Comparison of ENCODE assay signal across 8 cellular contexts in the genomic region with DNA sequence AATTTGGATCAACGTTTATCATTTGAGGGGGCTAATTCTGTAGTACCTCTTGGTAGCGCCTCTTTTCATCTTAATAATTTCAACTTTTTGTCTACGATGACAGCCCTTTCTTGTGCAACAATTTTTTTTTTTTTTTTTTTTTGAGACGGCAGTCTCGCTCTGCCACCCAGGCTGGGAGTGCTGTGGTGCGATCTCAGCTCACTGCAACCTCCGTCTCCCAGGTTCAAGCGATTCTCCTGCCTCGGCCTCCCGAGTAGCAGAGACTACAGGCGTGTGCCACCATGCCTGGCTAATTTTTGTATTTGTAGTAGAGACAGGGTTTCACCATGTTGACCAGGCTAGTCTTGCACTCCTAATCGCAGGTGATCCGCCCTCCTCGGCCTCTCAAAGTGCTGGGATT. TPM values are rescaled to one million over a fixed set of nuclear protein-coding genes. Genes with fewer than 3 reads are reported as not detected.
DNase-seq lines count a peak whose midpoint lies in the region; ATAC-seq and TF ChIP-seq lines count a peak whose summit lies in the region.
"Not testable (repeated sequence)": the region's sequence is repeated elsewhere in the genome, so short reads cannot be mapped to it uniquely, and the experiment has no call there.

No MANE protein-coding gene starts in this region.

- peaks cover 22 to 78% (median 60%) of the 10 kb centered on the region in 4 donors for H3K4me1 Mint-ChIP-seq in CD4-positive, CD25-positive, alpha-beta regulatory T cell
- H3K4me1 Mint-ChIP-seq in activated T-helper 2 cell treated with anti-CD3 and anti-CD28 coated beads, Interferon-gamma antibody, Interleukin-2, Interleukin-4, amounts not matched to agents 10 μg/mL and 5 μg/mL and 100 μg/mL, durations not matched to agents 14 hours and 24 hours and 36 hours (ENCODE audit: low read depth) = peaks cover 36% of the 10 kb centered on the region

- POLR2A ChIA-PET in RWPE1 (lab: Yijun Ruan, JAX; ENCODE audit: low non-redundant PET) = not testable (repeated sequence)

- peaks cover 21% of the 10 kb centered on the region for H3K27me3 Mint-ChIP-seq in CD4-positive, CD25-positive, alpha-beta regulatory T cell
- not testable (repeated sequence) for H3K27me3 Mint-ChIP-seq in activated T-helper 2 cell treated with anti-CD3 and anti-CD28 coated beads, Interferon-gamma antibody, Interleukin-2, Interleukin-4, amounts not matched to agents 10 μg/mL and 5 μg/mL and 100 μg/mL, durations not matched to agents 14 hours and 24 hours and 36 hours (ENCODE audit: low read depth)

- not testable (repeated sequence) for H3K27me3 ChIP-seq in CD4-positive, CD25-positive, alpha-beta regulatory T cell (ENCODE audit: control insufficient read depth, insufficient read depth, low read length); ectodermal cell (ENCODE audit: control insufficient read depth, insufficient read depth, low read length, poor library complexity, severe bottlenecking); iPS-18a (ENCODE audit: control insufficient read depth, insufficient read depth, low read length); neural cell (ENCODE audit: insufficient read depth, low read depth, low read length); stomach

- not testable (repeated sequence) for ATAC-seq in CD4-positive, CD25-positive, alpha-beta regulatory T cell (ENCODE audit: low read depth in 2 of 2)

- peak in 1 of 3 donors; percentile 41 for DNase-seq in CD4-positive, CD25-positive, alpha-beta regulatory T cell
- DNase-seq in HK-2 (ENCODE audit: unreplicated experiment) = peak; percentile 9
- not testable (repeated sequence) for DNase-seq in RWPE1 (ENCODE audit: low spot score); activated T-helper 2 cell treated with anti-CD3 and anti-CD28 coated beads, Interferon-gamma antibody, Interleukin-2, Interleukin-4, amounts not matched to agents 10 μg/mL and 5 μg/mL and 100 μg/mL, durations not matched to agents 14 hours and 24 hours and 36 hours (ENCODE audit: low spot score); stomach

- 34% methylated on average over 14 of the region's 14 CpGs for WGBS in ectodermal cell, 2 experiments
- 14 to 17% (median 17%) methylated on average over 14 of the region's 14 CpGs for WGBS in stomach, 5 donors

- not testable (repeated sequence) for H3K9me3 Mint-ChIP-seq in CD4-positive, CD25-positive, alpha-beta regulatory T cell; activated T-helper 2 cell treated with anti-CD3 and anti-CD28 coated beads, Interferon-gamma antibody, Interleukin-2, Interleukin-4, amounts not matched to agents 10 μg/mL and 5 μg/mL and 100 μg/mL, durations not matched to agents 14 hours and 24 hours and 36 hours

- not testable (repeated sequence) for H3K9me2 ChIP-seq in neural cell (ENCODE audit: insufficient read depth, low read length)

- H4K20me1 ChIP-seq in neural cell (ENCODE audit: insufficient read depth) = not testable (repeated sequence)

- TF ChIP-seq RAD21 in neural cell (conservative IDR thresholded peaks at IDR 0.05) = not testable (repeated sequence)

- not testable (repeated sequence) for TF ChIP-seq EP300 in neural cell (conservative IDR thresholded peaks at IDR 0.05; ENCODE audit: poor library complexity, severe bottlenecking); stomach (IDR thresholded peaks at IDR 0.05)

- H3K4me3 ChIP-seq in CD4-positive, CD25-positive, alpha-beta regulatory T cell (ENCODE audit: low read depth, low read length) = peak overlapping the region; percentile 96
- H3K4me3 ChIP-seq in ectodermal cell (ENCODE audit: insufficient read depth, low read depth, low read length) = peak overlapping the region; percentile 91
- peak overlapping the region; percentile 96 for H3K4me3 ChIP-seq in iPS-18a (ENCODE audit: low read length)
- peak overlapping the region; percentile 72 for H3K4me3 ChIP-seq in neural cell (ENCODE audit: low read length)
- peak overlapping the region; percentile 70 to 90 (median 73) for H3K4me3 ChIP-seq in stomach

- H3F3A ChIP-seq in neural cell (ENCODE audit: insufficient read depth, low read length, poor library complexity, severe bottlenecking) = not testable (repeated sequence)

- H3K27ac Mint-ChIP-seq in CD4-positive, CD25-positive, alpha-beta regulatory T cell = peak overlapping the region; percentile 99 to 100 (median 99)
- peak overlapping the region; percentile 99 for H3K27ac Mint-ChIP-seq in activated T-helper 2 cell treated with anti-CD3 and anti-CD28 coated beads, Interferon-gamma antibody, Interleukin-2, Interleukin-4, amounts not matched to agents 10 μg/mL and 5 μg/mL and 100 μg/mL, durations not matched to agents 14 hours and 24 hours and 36 hours

- peak overlapping the region; percentile 60 for H2AFZ ChIP-seq in neural cell (ENCODE audit: low read depth, low read length)

- H3K4me3 Mint-ChIP-seq in CD4-positive, CD25-positive, alpha-beta regulatory T cell = peak overlapping the region; percentile 96 to 99 (median 96)
- peak overlapping the region; percentile 93 for H3K4me3 Mint-ChIP-seq in activated T-helper 2 cell treated with anti-CD3 and anti-CD28 coated beads, Interferon-gamma antibody, Interleukin-2, Interleukin-4, amounts not matched to agents 10 μg/mL and 5 μg/mL and 100 μg/mL, durations not matched to agents 14 hours and 24 hours and 36 hours (ENCODE audit: low read depth)

- intact Hi-C loops in activated T-helper 2 cell treated with anti-CD3 and anti-CD28 coated beads, Interferon-gamma antibody, Interleukin-2, Interleukin-4, amounts not matched to agents 10 μg/mL and 5 μg/mL and 100 μg/mL, durations not matched to agents 14 hours and 24 hours and 36 hours (cut with micrococcal nuclease) = loop anchor here (2.0 to 10.0 kb wide), 6 partner anchors 61 to 914 kb away; partner anchors contain the start of gene BMP2K
- intact Hi-C loops in stomach (cut with DNase I; ENCODE audit: low total_unique reads) = not testable (repeated sequence)

- H3K79me2 ChIP-seq in neural cell (replicated peaks; ENCODE audit: insufficient read depth, low read length) = not testable (repeated sequence)

- H3K4me1 ChIP-seq in CD4-positive, CD25-positive, alpha-beta regulatory T cell (ENCODE audit: control insufficient read depth, insufficient read depth, low read length, poor library complexity, severe bottlenecking) = peaks cover 41% of the 10 kb centered on the region
- H3K4me1 ChIP-seq in ectodermal cell (ENCODE audit: control insufficient read depth, insufficient read depth, low read length) = not testable (repeated sequence)
- H3K4me1 ChIP-seq in iPS-18a (ENCODE audit: control insufficient read depth, low read depth, low read length) (peaks cover 12% of the 10 kb centered on the region), stomach (peaks cover 8 to 43% (median 24%) of the 10 kb centered on the region in 4 donors)

- not testable (repeated sequence) for TF ChIP-seq POLR2A in stomach (IDR thresholded peaks at IDR 0.05)

- peak overlapping the region; percentile 27 for H3K4me2 ChIP-seq in neural cell (ENCODE audit: low read length)

- peak overlapping the region; percentile 100 for H3K27ac ChIP-seq in CD4-positive, CD25-positive, alpha-beta regulatory T cell (ENCODE audit: insufficient read depth, low read length, poor library complexity, severe bottlenecking)
- H3K27ac ChIP-seq in RWPE1 (peak overlapping the region; percentile 85), iPS-18a (ENCODE audit: low read length) (peak overlapping the region; percentile 95), stomach (peak overlapping the region; percentile 26 to 98 (median 95))
- not testable (repeated sequence) for H3K27ac ChIP-seq in ectodermal cell (ENCODE audit: insufficient read depth, low read depth, low read length, poor library complexity, severe bottlenecking); neural cell (ENCODE audit: low read length)

- not testable (repeated sequence) for TF ChIP-seq CTCF in RWPE1 (conservative IDR thresholded peaks at IDR 0.05; ENCODE audit: low read depth); neural cell (IDR thresholded peaks at IDR 0.05; ENCODE audit: poor library complexity, severe bottlenecking); stomach (IDR thresholded peaks at IDR 0.05)

- CTCF ChIA-PET in RWPE1 (lab: Yijun Ruan, JAX) = not testable (repeated sequence)

- H3K9ac ChIP-seq in iPS-18a (ENCODE audit: low read length) = peak overlapping the region; percentile 95
- peak overlapping the region; percentile 61 for H3K9ac ChIP-seq in neural cell (ENCODE audit: low read length)

- not testable (repeated sequence) for H3K9me3 ChIP-seq in CD4-positive, CD25-positive, alpha-beta regulatory T cell (ENCODE audit: control insufficient read depth in 2 of 2, low read length in 2 of 2); ectodermal cell (ENCODE audit: control insufficient read depth, low read length); iPS-18a (ENCODE audit: control insufficient read depth, low read depth, low read length); neural cell (ENCODE audit: low read length); stomach

- H3K36me3 ChIP-seq in CD4-positive, CD25-positive, alpha-beta regulatory T cell (ENCODE audit: control insufficient read depth, insufficient read depth, low read length) = peaks cover 12% of the 10 kb centered on the region
- H3K36me3 ChIP-seq in ectodermal cell (ENCODE audit: control insufficient read depth, insufficient read depth, low read length); iPS-18a (ENCODE audit: control insufficient read depth, low read depth, low read length); neural cell (ENCODE audit: insufficient read depth, low read length): not testable (repeated sequence)
- peaks cover 0 to 17% (median 11%) of the 10 kb centered on the region in 4 donors for H3K36me3 ChIP-seq in stomach

- H3K36me3 Mint-ChIP-seq in CD4-positive, CD25-positive, alpha-beta regulatory T cell = peaks cover 15% of the 10 kb centered on the region
- H3K36me3 Mint-ChIP-seq in activated T-helper 2 cell treated with anti-CD3 and anti-CD28 coated beads, Interferon-gamma antibody, Interleukin-2, Interleukin-4, amounts not matched to agents 10 μg/mL and 5 μg/mL and 100 μg/mL, durations not matched to agents 14 hours and 24 hours and 36 hours (ENCODE audit: low read depth) = peaks cover 29% of the 10 kb centered on the region

RNA-seq across cellular contexts. Expression of gene MRPL1, which starts 0.7 kb away (rescaled TPM):
- total RNA-seq in CD4-positive, CD25-positive, alpha-beta regulatory T cell = 31.3 TPM
- 10 to 100 TPM; 32.0 to 36.8 (median 33.7) TPM for polyA plus RNA-seq in CD4-positive, CD25-positive, alpha-beta regulatory T cell
- total RNA-seq in activated T-helper 2 cell treated with anti-CD3 and anti-CD28 coated beads, Interferon-gamma antibody, Interleukin-2, Interleukin-4, amounts not matched to agents 10 μg/mL and 5 μg/mL and 100 μg/mL, durations not matched to agents 14 hours and 24 hours and 36 hours = 50.6 and 60.3 TPM in 2 replicates
- polyA plus RNA-seq in ectodermal cell (2013, experiment 1 of 4) = 31.2 TPM
- 44.5 TPM for polyA plus RNA-seq in ectodermal cell (2013, experiment 2 of 4)
- polyA plus RNA-seq in ectodermal cell (2013, experiment 3 of 4) = 31.9 TPM
- 31.9 TPM for polyA plus RNA-seq in ectodermal cell (2013, experiment 4 of 4)
- polyA plus RNA-seq in neural cell (40.2 and 41.9 TPM in 2 replicates), stomach (10 to 100 TPM; 36.4 to 38.5 (median 37.5) TPM)
- 29.0 and 34.5 TPM in 2 replicates for polyA minus RNA-seq in neural cell
- 100 to 1,000 TPM in 1 of 5 donors, 10 to 100 TPM in 3, 1 to 10 TPM in 1; 1.8 to 133 (median 30.5) TPM for total RNA-seq in stomach

RNA-seq across cellular contexts. Expression of gene CNOT6L, which starts 44.2 kb away (rescaled TPM):
- total RNA-seq in CD4-positive, CD25-positive, alpha-beta regulatory T cell = 237 TPM
- 10 to 100 TPM; 44.1 to 55.5 (median 51.2) TPM for polyA plus RNA-seq in CD4-positive, CD25-positive, alpha-beta regulatory T cell
- total RNA-seq in activated T-helper 2 cell treated with anti-CD3 and anti-CD28 coated beads, Interferon-gamma antibody, Interleukin-2, Interleukin-4, amounts not matched to agents 10 μg/mL and 5 μg/mL and 100 μg/mL, durations not matched to agents 14 hours and 24 hours and 36 hours = 94.8 and 105 TPM in 2 replicates
- polyA plus RNA-seq in ectodermal cell (2013, experiment 1 of 4) = 4.4 TPM
- polyA plus RNA-seq in ectodermal cell (2013, experiment 2 of 4) = 3.4 TPM
- 4.2 TPM for polyA plus RNA-seq in ectodermal cell (2013, experiment 3 of 4)
- polyA plus RNA-seq in ectodermal cell (2013, experiment 4 of 4) = 4.1 TPM
- polyA plus RNA-seq in neural cell (14.4 and 15.5 TPM in 2 replicates), stomach (1 to 10 TPM; 4.6 to 5.5 (median 5.3) TPM)
- polyA minus RNA-seq in neural cell = 76.7 and 83.6 TPM in 2 replicates
- total RNA-seq in stomach = 10 to 100 TPM in 3 of 5 donors, 1 to 10 TPM in 2; 6.7 to 74.5 (median 13.8) TPM
